ENCODE assay signal across 1 cellular context in the genomic region with DNA sequence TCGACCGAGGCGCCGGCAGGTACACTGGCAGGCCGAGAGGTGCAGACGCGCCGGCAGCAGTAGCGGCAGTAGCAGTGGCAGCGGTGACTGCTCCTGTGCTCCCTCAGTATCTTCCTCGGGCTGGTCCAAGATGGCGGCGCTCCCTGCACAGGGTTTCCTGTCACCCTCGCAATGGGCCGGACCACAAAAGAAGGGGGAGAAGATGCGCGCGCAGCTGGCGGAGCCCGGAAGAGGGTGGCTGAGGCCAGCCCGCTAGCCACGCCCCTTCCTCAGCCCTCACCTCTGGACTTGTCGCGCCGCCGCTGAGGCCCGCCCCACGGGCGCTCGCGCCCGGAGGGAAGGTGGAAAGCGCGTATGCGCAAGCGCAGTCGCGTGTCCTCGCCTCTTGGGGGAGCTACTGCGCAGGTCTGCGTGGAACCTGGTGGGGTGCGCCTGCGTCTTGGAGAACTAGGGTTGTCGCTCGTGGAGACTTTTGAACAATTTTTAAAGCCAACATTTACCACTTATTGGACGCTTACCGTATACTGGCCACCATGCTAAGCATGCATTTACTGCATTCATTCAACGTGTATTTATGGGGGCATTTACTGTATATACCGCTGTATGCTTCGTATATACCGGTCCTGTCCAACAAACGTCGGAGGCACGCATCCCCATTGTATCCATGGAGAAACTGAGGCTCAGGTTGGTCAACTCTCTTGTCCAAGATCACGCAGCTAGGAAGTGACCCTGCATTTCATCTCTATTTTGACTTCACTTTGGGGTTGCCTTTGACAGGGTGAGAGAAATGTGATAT.
TF ChIP-seq lines count a peak whose summit lies in the region.

A gene (minus strand): TSS at position 132 of the 796 bp plus-strand sequence. CDS start 8,457 bp downstream, outside the sequence.

TF ChIP-seq in GM12878, 131 proteins besides CTCF, POLR2A, EP300 and RAD21 (continued from another document and continues in another):
- TF ChIP-seq POLR2AphosphoS2 (IDR thresholded peaks at IDR 0.05; ENCODE audit: low read depth, low read length) (0 out of 2 replicates have a peak, but pooled peaks have one; percentile 51), TAF1 (IDR thresholded peaks at IDR 0.05; ENCODE audit: borderline replicate concordance, low read depth, low read length) (peak; percentile 77), BACH1 (IDR thresholded peaks at IDR 0.05; ENCODE audit: borderline replicate concordance) (peak; percentile 100), SPI1 (IDR thresholded peaks at IDR 0.05; ENCODE audit: borderline replicate concordance, insufficient read depth, low read depth, low read length) (0 out of 2 replicates have a peak, but pooled peaks have one; percentile 34), DPF2 (IDR thresholded peaks at IDR 0.05) (no peak), ESRRA (IDR thresholded peaks at IDR 0.05; ENCODE audit: low read length) (no peak), POU2F2 (IDR thresholded peaks at IDR 0.05; ENCODE audit: borderline replicate concordance, low read depth, low read length) (no peak; the same call in 1 of the 3 replicates), SIX5 (IDR thresholded peaks at IDR 0.05; ENCODE audit: low read depth, low read length, severe bottlenecking) (peak; percentile 24), RUNX3 (IDR thresholded peaks at IDR 0.05; ENCODE audit: low read length) (peak; percentile 75; the same call in 1 of the 2 replicates), HCFC1 (IDR thresholded peaks at IDR 0.05; ENCODE audit: low read length) (peak; percentile 44), HDGF (IDR thresholded peaks at IDR 0.05) (peak; percentile 94), SRF (IDR thresholded peaks at IDR 0.05; ENCODE audit: low read depth in 2 of 2, low read length in 2 of 2) (no peak; a peak in 1 of 4 replicates), WRNIP1 (IDR thresholded peaks at IDR 0.05; ENCODE audit: borderline replicate concordance, low read depth, low read length) (no peak), ZNF207 (IDR thresholded peaks at IDR 0.05; ENCODE audit: borderline replicate concordance) (peak; percentile 24; the same call in 1 of the 2 replicates), NFXL1 (IDR thresholded peaks at IDR 0.05; ENCODE audit: borderline replicate concordance) (no peak), PAX8 (IDR thresholded peaks at IDR 0.05) (no peak), CHD1 (IDR thresholded peaks at IDR 0.05; ENCODE audit: low read depth, low read length) (no peak; the same call in 1 of the 2 replicates), HDAC6 (IDR thresholded peaks at IDR 0.05; ENCODE audit: unreplicated experiment) (no peak), GATAD2B (conservative IDR thresholded peaks at IDR 0.05; ENCODE audit: low read depth) (peak; percentile 97), BHLHE40 (IDR thresholded peaks at IDR 0.05; ENCODE audit: borderline replicate concordance in 1 of 2, low read depth in 2 of 2, low read length in 1 of 2) (peak; percentile 44 to 56), TARDBP (IDR thresholded peaks at IDR 0.05; ENCODE audit: borderline replicate concordance) (no peak), STAT3 (IDR thresholded peaks at IDR 0.05; ENCODE audit: low read depth, low read length) (no peak), BMI1 (IDR thresholded peaks at IDR 0.05; ENCODE audit: borderline replicate concordance) (no peak), NBN (IDR thresholded peaks at IDR 0.05) (peak; percentile 56; the same call in 1 of the 2 replicates), ZBED1 (IDR thresholded peaks at IDR 0.05; ENCODE audit: borderline replicate concordance) (no peak), IKZF2 (IDR thresholded peaks at IDR 0.05) (peak; percentile 32 to 50; a peak in 2 of 4 replicates), CBX3 (IDR thresholded peaks at IDR 0.05; ENCODE audit: borderline replicate concordance, low read depth) (no peak), MEF2B (IDR thresholded peaks at IDR 0.05; ENCODE audit: partially characterized antibody, poor library complexity, severe bottlenecking) (peak; percentile 19), SP1 (IDR thresholded peaks at IDR 0.05; ENCODE audit: low read depth, low read length) (peak; percentile 55), YY1 (IDR thresholded peaks at IDR 0.05; ENCODE audit: low read depth, low read length) (peak; percentile 98), SMARCA5 (IDR thresholded peaks at IDR 0.05) (peak; percentile 62; the same call in 1 of the 2 replicates), SMAD5 (IDR thresholded peaks at IDR 0.05; ENCODE audit: low read depth) (peak; percentile 68), SIN3A (IDR thresholded peaks at IDR 0.05; ENCODE audit: low read depth, low read length) (peak; percentile 59; the same call in 1 of the 2 replicates), PML (IDR thresholded peaks at IDR 0.05; ENCODE audit: low read length) (0 out of 2 replicates have a peak, but pooled peaks have one; percentile 70), NRF1 (conservative IDR thresholded peaks at IDR 0.05; ENCODE audit: low read depth, low read length) (peak; percentile 79), NR2C2 (IDR thresholded peaks at IDR 0.05; ENCODE audit: borderline replicate concordance, control insufficient read depth, insufficient read length, low read depth) (no peak), ZNF274 (IDR thresholded peaks at IDR 0.05; ENCODE audit: insufficient read depth, insufficient read length) (no peak), IKZF1 (conservative IDR thresholded peaks at IDR 0.05) (peak; percentile 92)
- TF ChIP-seq, protein P1, sequence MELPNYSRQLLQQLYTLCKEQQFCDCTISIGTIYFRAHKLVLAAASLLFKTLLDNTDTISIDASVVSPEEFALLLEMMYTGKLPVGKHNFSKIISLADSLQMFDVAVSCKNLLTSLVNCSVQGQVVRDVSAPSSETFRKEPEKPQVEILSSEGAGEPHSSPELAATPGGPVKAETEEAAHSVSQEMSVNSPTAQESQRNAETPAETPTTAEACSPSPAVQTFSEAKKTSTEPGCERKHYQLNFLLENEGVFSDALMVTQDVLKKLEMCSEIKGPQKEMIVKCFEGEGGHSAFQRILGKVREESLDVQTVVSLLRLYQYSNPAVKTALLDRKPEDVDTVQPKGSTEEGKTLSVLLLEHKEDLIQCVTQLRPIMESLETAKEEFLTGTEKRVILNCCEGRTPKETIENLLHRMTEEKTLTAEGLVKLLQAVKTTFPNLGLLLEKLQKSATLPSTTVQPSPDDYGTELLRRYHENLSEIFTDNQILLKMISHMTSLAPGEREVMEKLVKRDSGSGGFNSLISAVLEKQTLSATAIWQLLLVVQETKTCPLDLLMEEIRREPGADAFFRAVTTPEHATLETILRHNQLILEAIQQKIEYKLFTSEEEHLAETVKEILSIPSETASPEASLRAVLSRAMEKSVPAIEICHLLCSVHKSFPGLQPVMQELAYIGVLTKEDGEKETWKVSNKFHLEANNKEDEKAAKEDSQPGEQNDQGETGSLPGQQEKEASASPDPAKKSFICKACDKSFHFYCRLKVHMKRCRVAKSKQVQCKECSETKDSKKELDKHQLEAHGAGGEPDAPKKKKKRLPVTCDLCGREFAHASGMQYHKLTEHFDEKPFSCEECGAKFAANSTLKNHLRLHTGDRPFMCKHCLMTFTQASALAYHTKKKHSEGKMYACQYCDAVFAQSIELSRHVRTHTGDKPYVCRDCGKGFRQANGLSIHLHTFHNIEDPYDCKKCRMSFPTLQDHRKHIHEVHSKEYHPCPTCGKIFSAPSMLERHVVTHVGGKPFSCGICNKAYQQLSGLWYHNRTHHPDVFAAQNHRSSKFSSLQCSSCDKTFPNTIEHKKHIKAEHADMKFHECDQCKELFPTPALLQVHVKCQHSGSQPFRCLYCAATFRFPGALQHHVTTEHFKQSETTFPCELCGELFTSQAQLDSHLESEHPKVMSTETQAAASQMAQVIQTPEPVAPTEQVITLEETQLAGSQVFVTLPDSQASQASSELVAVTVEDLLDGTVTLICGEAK (IDR thresholded peaks at IDR 0.05; ENCODE audit: borderline replicate concordance) = peak; percentile 68; the same call in 1 of the 2 replicates
- TF ChIP-seq, protein P2, sequence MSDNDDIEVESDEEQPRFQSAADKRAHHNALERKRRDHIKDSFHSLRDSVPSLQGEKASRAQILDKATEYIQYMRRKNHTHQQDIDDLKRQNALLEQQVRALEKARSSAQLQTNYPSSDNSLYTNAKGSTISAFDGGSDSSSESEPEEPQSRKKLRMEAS (IDR thresholded peaks at IDR 0.05; ENCODE audit: low read depth, low read length) = peak; percentile 37; the same call in 1 of the 2 replicates
- TF ChIP-seq, protein P3, sequence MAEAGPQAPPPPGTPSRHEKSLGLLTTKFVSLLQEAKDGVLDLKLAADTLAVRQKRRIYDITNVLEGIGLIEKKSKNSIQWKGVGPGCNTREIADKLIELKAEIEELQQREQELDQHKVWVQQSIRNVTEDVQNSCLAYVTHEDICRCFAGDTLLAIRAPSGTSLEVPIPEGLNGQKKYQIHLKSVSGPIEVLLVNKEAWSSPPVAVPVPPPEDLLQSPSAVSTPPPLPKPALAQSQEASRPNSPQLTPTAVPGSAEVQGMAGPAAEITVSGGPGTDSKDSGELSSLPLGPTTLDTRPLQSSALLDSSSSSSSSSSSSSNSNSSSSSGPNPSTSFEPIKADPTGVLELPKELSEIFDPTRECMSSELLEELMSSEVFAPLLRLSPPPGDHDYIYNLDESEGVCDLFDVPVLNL (IDR thresholded peaks at IDR 0.05; ENCODE audit: low read depth, low read length) = 0 out of 2 replicates have a peak, but pooled peaks have one; percentile 37
- TF ChIP-seq, protein P4, sequence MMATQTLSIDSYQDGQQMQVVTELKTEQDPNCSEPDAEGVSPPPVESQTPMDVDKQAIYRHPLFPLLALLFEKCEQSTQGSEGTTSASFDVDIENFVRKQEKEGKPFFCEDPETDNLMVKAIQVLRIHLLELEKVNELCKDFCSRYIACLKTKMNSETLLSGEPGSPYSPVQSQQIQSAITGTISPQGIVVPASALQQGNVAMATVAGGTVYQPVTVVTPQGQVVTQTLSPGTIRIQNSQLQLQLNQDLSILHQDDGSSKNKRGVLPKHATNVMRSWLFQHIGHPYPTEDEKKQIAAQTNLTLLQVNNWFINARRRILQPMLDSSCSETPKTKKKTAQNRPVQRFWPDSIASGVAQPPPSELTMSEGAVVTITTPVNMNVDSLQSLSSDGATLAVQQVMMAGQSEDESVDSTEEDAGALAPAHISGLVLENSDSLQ (IDR thresholded peaks at IDR 0.05) = 0 out of 2 replicates have a peak, but pooled peaks have one; percentile 46
- TF ChIP-seq, protein P5, sequence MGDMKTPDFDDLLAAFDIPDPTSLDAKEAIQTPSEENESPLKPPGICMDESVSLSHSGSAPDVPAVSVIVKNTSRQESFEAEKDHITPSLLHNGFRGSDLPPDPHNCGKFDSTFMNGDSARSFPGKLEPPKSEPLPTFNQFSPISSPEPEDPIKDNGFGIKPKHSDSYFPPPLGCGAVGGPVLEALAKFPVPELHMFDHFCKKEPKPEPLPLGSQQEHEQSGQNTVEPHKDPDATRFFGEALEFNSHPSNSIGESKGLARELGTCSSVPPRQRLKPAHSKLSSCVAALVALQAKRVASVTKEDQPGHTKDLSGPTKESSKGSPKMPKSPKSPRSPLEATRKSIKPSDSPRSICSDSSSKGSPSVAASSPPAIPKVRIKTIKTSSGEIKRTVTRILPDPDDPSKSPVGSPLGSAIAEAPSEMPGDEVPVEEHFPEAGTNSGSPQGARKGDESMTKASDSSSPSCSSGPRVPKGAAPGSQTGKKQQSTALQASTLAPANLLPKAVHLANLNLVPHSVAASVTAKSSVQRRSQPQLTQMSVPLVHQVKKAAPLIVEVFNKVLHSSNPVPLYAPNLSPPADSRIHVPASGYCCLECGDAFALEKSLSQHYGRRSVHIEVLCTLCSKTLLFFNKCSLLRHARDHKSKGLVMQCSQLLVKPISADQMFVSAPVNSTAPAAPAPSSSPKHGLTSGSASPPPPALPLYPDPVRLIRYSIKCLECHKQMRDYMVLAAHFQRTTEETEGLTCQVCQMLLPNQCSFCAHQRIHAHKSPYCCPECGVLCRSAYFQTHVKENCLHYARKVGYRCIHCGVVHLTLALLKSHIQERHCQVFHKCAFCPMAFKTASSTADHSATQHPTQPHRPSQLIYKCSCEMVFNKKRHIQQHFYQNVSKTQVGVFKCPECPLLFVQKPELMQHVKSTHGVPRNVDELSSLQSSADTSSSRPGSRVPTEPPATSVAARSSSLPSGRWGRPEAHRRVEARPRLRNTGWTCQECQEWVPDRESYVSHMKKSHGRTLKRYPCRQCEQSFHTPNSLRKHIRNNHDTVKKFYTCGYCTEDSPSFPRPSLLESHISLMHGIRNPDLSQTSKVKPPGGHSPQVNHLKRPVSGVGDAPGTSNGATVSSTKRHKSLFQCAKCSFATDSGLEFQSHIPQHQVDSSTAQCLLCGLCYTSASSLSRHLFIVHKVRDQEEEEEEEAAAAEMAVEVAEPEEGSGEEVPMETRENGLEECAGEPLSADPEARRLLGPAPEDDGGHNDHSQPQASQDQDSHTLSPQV (IDR thresholded peaks at IDR 0.05) = no peak
- TF ChIP-seq, protein P6, sequence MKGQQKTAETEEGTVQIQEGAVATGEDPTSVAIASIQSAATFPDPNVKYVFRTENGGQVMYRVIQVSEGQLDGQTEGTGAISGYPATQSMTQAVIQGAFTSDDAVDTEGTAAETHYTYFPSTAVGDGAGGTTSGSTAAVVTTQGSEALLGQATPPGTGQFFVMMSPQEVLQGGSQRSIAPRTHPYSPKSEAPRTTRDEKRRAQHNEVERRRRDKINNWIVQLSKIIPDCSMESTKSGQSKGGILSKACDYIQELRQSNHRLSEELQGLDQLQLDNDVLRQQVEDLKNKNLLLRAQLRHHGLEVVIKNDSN (IDR thresholded peaks at IDR 0.05; ENCODE audit: borderline replicate concordance, extremely low read length, insufficient read depth, low read depth, low read length) = no peak
- TF ChIP-seq, protein P7, sequence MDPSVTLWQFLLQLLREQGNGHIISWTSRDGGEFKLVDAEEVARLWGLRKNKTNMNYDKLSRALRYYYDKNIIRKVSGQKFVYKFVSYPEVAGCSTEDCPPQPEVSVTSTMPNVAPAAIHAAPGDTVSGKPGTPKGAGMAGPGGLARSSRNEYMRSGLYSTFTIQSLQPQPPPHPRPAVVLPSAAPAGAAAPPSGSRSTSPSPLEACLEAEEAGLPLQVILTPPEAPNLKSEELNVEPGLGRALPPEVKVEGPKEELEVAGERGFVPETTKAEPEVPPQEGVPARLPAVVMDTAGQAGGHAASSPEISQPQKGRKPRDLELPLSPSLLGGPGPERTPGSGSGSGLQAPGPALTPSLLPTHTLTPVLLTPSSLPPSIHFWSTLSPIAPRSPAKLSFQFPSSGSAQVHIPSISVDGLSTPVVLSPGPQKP (IDR thresholded peaks at IDR 0.05; ENCODE audit: low read depth, low read length) = peak; percentile 58; the same call in 1 of the 2 replicates
- TF ChIP-seq, protein P8, sequence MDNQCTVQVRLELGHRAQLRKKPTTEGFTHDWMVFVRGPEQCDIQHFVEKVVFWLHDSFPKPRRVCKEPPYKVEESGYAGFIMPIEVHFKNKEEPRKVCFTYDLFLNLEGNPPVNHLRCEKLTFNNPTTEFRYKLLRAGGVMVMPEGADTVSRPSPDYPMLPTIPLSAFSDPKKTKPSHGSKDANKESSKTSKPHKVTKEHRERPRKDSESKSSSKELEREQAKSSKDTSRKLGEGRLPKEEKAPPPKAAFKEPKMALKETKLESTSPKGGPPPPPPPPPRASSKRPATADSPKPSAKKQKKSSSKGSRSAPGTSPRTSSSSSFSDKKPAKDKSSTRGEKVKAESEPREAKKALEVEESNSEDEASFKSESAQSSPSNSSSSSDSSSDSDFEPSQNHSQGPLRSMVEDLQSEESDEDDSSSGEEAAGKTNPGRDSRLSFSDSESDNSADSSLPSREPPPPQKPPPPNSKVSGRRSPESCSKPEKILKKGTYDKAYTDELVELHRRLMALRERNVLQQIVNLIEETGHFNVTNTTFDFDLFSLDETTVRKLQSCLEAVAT (IDR thresholded peaks at IDR 0.05) = peak; percentile 50; the same call in 1 of the 2 replicates
